In genomic region chr6:69593706-69594105, GRCh38 we compare ENCODE assay signal across 29 cellular contexts.
"Had no signal": no experiment of that assay in that cellular context is flagged by ENCODE, and none has a peak within 500 bp of the region (broad histone marks: within the 10 kb centered on the region; RNA-seq: fewer than 3 reads in every experiment).

No MANE protein-coding gene starts in this region.

- H3K27ac ChIP-seq: body of pancreas, colonic mucosa, dorsolateral prefrontal cortex, gastroesophageal sphincter, ovary, psoas muscle, right atrium auricular region, spleen, tibial nerve had no signal

- H3K4me1 ChIP-seq: body of pancreas, colonic mucosa, gastroesophageal sphincter, psoas muscle, right atrium auricular region, spleen, tibial nerve had no signal

- H3K27me3 ChIP-seq: body of pancreas, colonic mucosa, dorsolateral prefrontal cortex, gastroesophageal sphincter, ovary, right atrium auricular region, spleen, tibial nerve had no signal

- ATAC-seq: activated CD8-positive, alpha-beta memory T cell treated with anti-CD3 and anti-CD28 coated beads, Interleukin-2, amount 10 ng/mL, durations not matched to agents 7 days and 5 days; activated CD8-positive, alpha-beta T cell treated with anti-CD3 and anti-CD28 coated beads, Interleukin-2, amount 10 ng/mL, durations not matched to agents 7 days and 5 days; activated naive CD4-positive, alpha-beta T cell treated with anti-CD3 and anti-CD28 coated beads, Interleukin-2, amount 50 U/mL, for 72 hours; body of pancreas; gastroesophageal sphincter; left cardiac atrium; left ventricle myocardium superior; psoas muscle had no signal

- H3K27me3 Mint-ChIP-seq: activated CD8-positive, alpha-beta memory T cell treated with anti-CD3 and anti-CD28 coated beads, Interleukin-2, amount 10 ng/mL, durations not matched to agents 7 days and 5 days; naive B cell had no signal

- H3K36me3 ChIP-seq: colonic mucosa, gastroesophageal sphincter, ovary, right atrium auricular region, spleen, tibial nerve had no signal

- H3K36me3 Mint-ChIP-seq: activated CD8-positive, alpha-beta memory T cell treated with anti-CD3 and anti-CD28 coated beads, Interleukin-2, amount 10 ng/mL, durations not matched to agents 7 days and 5 days; activated naive CD4-positive, alpha-beta T cell treated with anti-CD3 and anti-CD28 coated beads, Interleukin-2, amount 50 U/mL, for 72 hours; naive B cell had no signal

- H3K4me3 ChIP-seq: body of pancreas, colonic mucosa, dorsolateral prefrontal cortex, gastroesophageal sphincter, ovary, psoas muscle, right atrium auricular region, spleen, tibial nerve had no signal

- H3K4me3 Mint-ChIP-seq: activated CD4-positive, alpha-beta T cell treated with anti-CD3 and anti-CD28 coated beads, Interleukin-2, amount 10 ng/mL, durations not matched to agents 7 days and 5 days; activated CD8-positive, alpha-beta memory T cell treated with anti-CD3 and anti-CD28 coated beads, Interleukin-2, amount 10 ng/mL, durations not matched to agents 7 days and 5 days; activated CD8-positive, alpha-beta T cell treated with anti-CD3 and anti-CD28 coated beads, Interleukin-2, amount 10 ng/mL, durations not matched to agents 7 days and 5 days; naive B cell; nephron progenitor cell; T-helper 1 cell treated with Interleukin-12 subunit alpha and Interleukin-12 subunit beta and Interleukin-4 antibody, amounts not matched to agents 30 μg/mL and 1 μg/mL, for 36 hours had no signal

- H3K9me3 ChIP-seq: body of pancreas, colonic mucosa, gastroesophageal sphincter, ovary, psoas muscle, right atrium auricular region, spleen, tibial nerve had no signal

- H3K4me1 Mint-ChIP-seq: activated CD4-positive, alpha-beta T cell treated with anti-CD3 and anti-CD28 coated beads, Interleukin-2, amount 10 ng/mL, durations not matched to agents 7 days and 5 days; activated CD8-positive, alpha-beta memory T cell treated with anti-CD3 and anti-CD28 coated beads, Interleukin-2, amount 10 ng/mL, durations not matched to agents 7 days and 5 days; naive B cell; nephron progenitor cell had no signal

- H3K9me3 Mint-ChIP-seq: activated CD4-positive, alpha-beta T cell treated with anti-CD3 and anti-CD28 coated beads, Interleukin-2, amount 10 ng/mL, durations not matched to agents 7 days and 5 days; activated naive CD4-positive, alpha-beta T cell treated with anti-CD3 and anti-CD28 coated beads, Interleukin-2, amount 50 U/mL, for 72 hours; naive B cell; nephron progenitor cell; T-helper 1 cell treated with Interleukin-12 subunit alpha and Interleukin-12 subunit beta and Interleukin-4 antibody, amounts not matched to agents 30 μg/mL and 1 μg/mL, for 36 hours had no signal

- DNase-seq: activated CD4-positive, alpha-beta T cell treated with anti-CD3 and anti-CD28 coated beads for 1 hour; activated CD4-positive, alpha-beta T cell treated with anti-CD3 and anti-CD28 coated beads, Interleukin-2, amount 10 ng/mL, durations not matched to agents 7 days and 5 days; activated CD8-positive, alpha-beta memory T cell treated with anti-CD3 and anti-CD28 coated beads, Interleukin-2, amount 10 ng/mL, durations not matched to agents 7 days and 5 days; activated CD8-positive, alpha-beta T cell treated with anti-CD3 and anti-CD28 coated beads, Interleukin-2, amount 10 ng/mL, durations not matched to agents 7 days and 5 days; activated naive CD4-positive, alpha-beta T cell; activated T-cell treated with anti-CD3 and anti-CD28 coated beads, Interleukin-2, amount 50 U/mL, for 48 hours; anterior cingulate cortex; body of pancreas; colonic mucosa; dorsolateral prefrontal cortex; effector memory CD4-positive, alpha-beta T cell; erythroblast; head of caudate nucleus; hippocampal formation; left cardiac atrium; left ventricle myocardium superior; naive B cell; nephron progenitor cell; ovary; psoas muscle; spleen; stimulated activated naive CD4-positive, alpha-beta T cell; SW 1271; T-helper 9 cell had no signal

- H3K27ac Mint-ChIP-seq: activated CD4-positive, alpha-beta T cell treated with anti-CD3 and anti-CD28 coated beads, Interleukin-2, amount 10 ng/mL, durations not matched to agents 7 days and 5 days; activated CD8-positive, alpha-beta memory T cell treated with anti-CD3 and anti-CD28 coated beads, Interleukin-2, amount 10 ng/mL, durations not matched to agents 7 days and 5 days; activated CD8-positive, alpha-beta T cell treated with anti-CD3 and anti-CD28 coated beads, Interleukin-2, amount 10 ng/mL, durations not matched to agents 7 days and 5 days; activated naive CD4-positive, alpha-beta T cell treated with anti-CD3 and anti-CD28 coated beads, Interleukin-2, amount 50 U/mL, for 72 hours; naive B cell; nephron progenitor cell; T-helper 1 cell treated with Interleukin-12 subunit alpha and Interleukin-12 subunit beta and Interleukin-4 antibody, amounts not matched to agents 30 μg/mL and 1 μg/mL, for 36 hours had no signal
